13 cellular contexts compared by ENCODE assay signal in genomic region chr6:154292855-154293519, GRCh38.
DNase-seq lines count a peak whose midpoint lies in the region; ATAC-seq, FAIRE-seq and TF ChIP-seq lines count a peak whose summit lies in the region.
"Had no signal": no experiment of that assay in that cellular context is flagged by ENCODE, and none has a peak within 500 bp of the region (broad histone marks: within the 10 kb centered on the region; RNA-seq: fewer than 3 reads in every experiment).

No MANE protein-coding gene starts in this region.

- H3K36me3 ChIP-seq in astrocyte (ENCODE audit: insufficient read depth, low read length) = no peaks in the 10 kb centered on the region
- H3K36me3 ChIP-seq: lower lobe of right lung had no signal

- peaks cover 3% of the 10 kb centered on the region for H3K9me3 Mint-ChIP-seq in astrocyte (ENCODE audit: unreplicated experiment)
- H3K9me3 Mint-ChIP-seq: activated B cell treated with CpG ODN at 0.5 μM for 24 hours had no signal

- peaks cover 30% of the 10 kb centered on the region for H3K4me1 Mint-ChIP-seq in astrocyte (ENCODE audit: low read depth, unreplicated experiment)
- H3K4me1 Mint-ChIP-seq: activated B cell treated with CpG ODN at 0.5 μM for 24 hours had no signal

- H3K36me3 Mint-ChIP-seq in astrocyte (ENCODE audit: low read depth, unreplicated experiment) = peaks cover 2% of the 10 kb centered on the region

- peak overlapping the region; percentile 96 for H3K27ac Mint-ChIP-seq in astrocyte (ENCODE audit: unreplicated experiment)
- H3K27ac Mint-ChIP-seq: activated B cell treated with CpG ODN at 0.5 μM for 24 hours had no signal

- peak overlapping the region; percentile 74 for H3K27ac ChIP-seq in astrocyte (ENCODE audit: low read depth, low read length)
- H3K27ac ChIP-seq: C4-2B, lower lobe of right lung had no signal

- peak overlapping the region; percentile 8 for H3K4me3 ChIP-seq in astrocyte (ENCODE audit: insufficient read depth, low read depth, low read length)
- H3K4me3 ChIP-seq: lower lobe of right lung had no signal

- H3K79me2 ChIP-seq in astrocyte (ENCODE audit: insufficient read depth, low read length) = no peaks in the 10 kb centered on the region

- no peaks in the 10 kb centered on the region for H3K27me3 ChIP-seq in astrocyte (ENCODE audit: insufficient read depth, low read length)

- no peak for ATAC-seq in HG03280 (IDR thresholded peaks at IDR 0.05; ENCODE audit: unreplicated experiment)

- peak overlapping the region; percentile 2 for H3K4me3 Mint-ChIP-seq in astrocyte (ENCODE audit: unreplicated experiment)
- H3K4me3 Mint-ChIP-seq: activated B cell treated with CpG ODN at 0.5 μM for 24 hours had no signal

- peak overlapping the region; percentile 20 for H2AFZ ChIP-seq in astrocyte (ENCODE audit: low read depth, low read length)

- H3K9ac ChIP-seq in astrocyte (ENCODE audit: low read length) = peak overlapping the region; percentile 35

- H3K27me3 Mint-ChIP-seq in astrocyte (ENCODE audit: low read depth, unreplicated experiment) = no peaks in the 10 kb centered on the region
- H3K27me3 Mint-ChIP-seq: activated B cell treated with CpG ODN at 0.5 μM for 24 hours had no signal

- FAIRE-seq in A204.1 (lab: Jason Lieb, UNC) (peak; percentile 97), astrocyte (lab: Jason Lieb, UNC) (peak; percentile 75)

- H3K4me2 ChIP-seq in astrocyte (ENCODE audit: low read length) = peak overlapping the region; percentile 68

- TF ChIP-seq CTCF in astrocyte (IDR thresholded peaks at IDR 0.05; ENCODE audit: insufficient read depth, low read depth, low read length) = no peak

- H3K9me3 ChIP-seq in astrocyte (ENCODE audit: insufficient read depth, low read depth, low read length) = no peaks in the 10 kb centered on the region
- H3K9me3 ChIP-seq: lower lobe of right lung had no signal

- DNase-seq in HCEC 1CT (peak; percentile 74), astrocyte (ENCODE audit: low read depth) (peak; percentile 77), kidney glomerular epithelial cell (lab: John Stamatoyannopoulos, UW) (peak; percentile 81), NCI-H2081 treated with DMSO at 0.1 percent for 48 hours (lab: John Stamatoyannopoulos, UW) (no peak), SW480 (ENCODE audit: low spot score) (no peak)
- DNase-seq in NK-92 treated with Interleukin-12 subunit alpha and Interleukin-12 subunit beta, amount 100 ng/mL, for 24 hours (lab: John Stamatoyannopoulos, UW) = no peak
- DNase-seq: activated B cell treated with CpG ODN at 0.5 μM for 24 hours; activated naive CD4-positive, alpha-beta T cell treated with anti-CD3 and anti-CD28 coated beads, Interleukin-2, amount 50 U/mL, for 16 hours; lower lobe of right lung; MV-4-11 had no signal

- no peaks in the 10 kb centered on the region for H4K20me1 ChIP-seq in astrocyte (ENCODE audit: insufficient read depth, low read length)

- peaks cover 20% of the 10 kb centered on the region for H3K4me1 ChIP-seq in astrocyte (ENCODE audit: insufficient read depth, low read length)

Comparison
In these comparisons a context has a peak if more than half of its experiments do, and no peak if none do; other contexts are left out.
1. DNase-seq: peak in HCEC 1CT (single experiment), astrocyte (single experiment) and kidney glomerular epithelial cell (single experiment); none in NK-92 treated with Interleukin-12 subunit alpha and Interleukin-12 subunit beta, amount 100 ng/mL, for 24 hours (single experiment), NCI-H2081 treated with DMSO at 0.1 percent for 48 hours (single experiment) and SW480 (single experiment).